In the genomic region with DNA sequence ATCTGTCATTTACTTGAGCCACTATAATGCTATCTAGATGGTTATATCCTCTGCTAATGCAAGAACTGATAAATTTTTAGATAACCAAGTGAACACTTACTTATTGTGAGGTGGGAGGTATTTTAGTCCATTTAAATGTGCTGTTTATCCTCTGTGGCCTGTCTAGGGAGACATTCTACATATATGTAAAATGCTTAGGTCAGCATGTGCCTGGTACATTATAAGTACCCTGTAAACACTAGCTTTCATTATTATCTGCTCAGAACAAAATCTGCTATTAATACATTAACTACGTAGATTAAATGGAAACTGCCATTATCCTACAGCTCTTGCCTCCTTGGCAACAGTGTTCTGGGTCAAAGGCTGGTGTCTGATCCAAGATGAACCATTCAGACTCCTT, we compare ENCODE assay signal across 20 cellular contexts. TPM values are rescaled to one million over a fixed set of nuclear protein-coding genes. Genes with fewer than 3 reads are reported as not detected.
DNase-seq lines count a peak whose midpoint lies in the region; ATAC-seq, FAIRE-seq and TF ChIP-seq lines count a peak whose summit lies in the region.
"Had no signal": no experiment of that assay in that cellular context is flagged by ENCODE, and none has a peak within 500 bp of the region (broad histone marks: within the 10 kb centered on the region; RNA-seq: fewer than 3 reads in every experiment).

No MANE protein-coding gene starts in this region.

- H3K36me3 ChIP-seq in IMR-90 (ENCODE audit: control insufficient read depth, insufficient read depth, low read length) (peaks cover 20% of the 10 kb centered on the region), H1 (ENCODE audit: control insufficient read depth in 2 of 4, insufficient read depth in 4 of 4, low read length in 3 of 4) (peaks cover 9 to 35% (median 18%) of the 10 kb centered on the region in 4 experiments; a peak in 7 of 8 replicates)

- H3K27ac ChIP-seq in A549 (no peak overlapping the region), IMR-90 (ENCODE audit: insufficient read depth, low read length) (no peak overlapping the region), H1 (ENCODE audit: low read depth, low read length) (no peak overlapping the region)

- H2AK9ac ChIP-seq in IMR-90 (replicated peaks; ENCODE audit: low read depth, low read length, poor library complexity) = no peak overlapping the region

- dilution Hi-C loops in IMR-90 (cut with HindIII; ENCODE audit: low sequenced_read_pairs, unreplicated experiment) = no loop called here

- H3K4ac ChIP-seq in IMR-90 (ENCODE audit: low read depth, low read length) (no peak overlapping the region), H1 (replicated peaks; ENCODE audit: insufficient read length, low read depth, low read length) (no peak overlapping the region)

- DNase-seq in A549 (ENCODE audit: low read depth in 1 of 2, low spot score in 1 of 2) (no peak), IMR-90 (no peak), H1 (ENCODE audit: low read depth in 1 of 2, low spot score in 2 of 2) (no peak), WTC11 (ENCODE audit: low spot score) (no peak)
- DNase-seq in stimulated activated CD4-positive, alpha-beta T cell treated with anti-CD3 and anti-CD28 coated beads, Interleukin-2, amount 100 ng/mL, for 48 hours = no peak
- DNase-seq: 8988T; C1 segment of cervical spinal cord; Calu3; CD4-positive, alpha-beta memory T cell; COR-L47; DMS153; DND-41; HFFc6 had no signal

- 100% methylated on average over 1 of the region's 1 CpG for WGBS in A549 (ENCODE audit: missing lambda C conversion rate)
- no CpG with 5 or more reads among the region's 1 CpG for WGBS in IMR-90 (ENCODE audit: extremely low coverage in 2 of 2, insufficient read length in 1 of 2), 2 experiments
- 87% methylated on average over 1 of the region's 1 CpG; no CpG with 5 or more reads in 1 of the 2 experiments for WGBS in H1 (ENCODE audit: extremely low coverage in 1 of 2, insufficient coverage in 1 of 2, insufficient read length in 1 of 2, insufficient replicate concordance in 2 of 2, low coverage in 1 of 2, low lambda C conversion rate in 2 of 2, missing lambda C conversion rate in 1 of 2), 2 experiments

- no peaks in the 10 kb centered on the region for H4K20me1 ChIP-seq in IMR-90 (ENCODE audit: insufficient read depth, low read length)
- H4K20me1 ChIP-seq in H1 (replicated peaks in 1 of 2; ENCODE audit: control insufficient read depth in 1 of 2, insufficient read depth in 2 of 2, low read length in 2 of 2) = peaks cover 0 to 2% of the 10 kb centered on the region in 2 experiments

- no peak overlapping the region for H3K9ac ChIP-seq in IMR-90 (ENCODE audit: low read depth, low read length)
- H3K9ac ChIP-seq in H1 (replicated peaks in 1 of 4; ENCODE audit: extremely low read depth in 1 of 4, low read depth in 3 of 4, low read length in 3 of 4) = no peak overlapping the region

- H3K4me3 Mint-ChIP-seq in WTC11 = no peak overlapping the region
- H3K4me3 Mint-ChIP-seq: CD4-positive, alpha-beta memory T cell; GM23338; HFFc6 had no signal

- H3K23ac ChIP-seq in IMR-90 (ENCODE audit: low read depth, low read length) (no peak overlapping the region), H1 (ENCODE audit: insufficient read length) (no peak overlapping the region)

- H2BK5ac ChIP-seq in IMR-90 (ENCODE audit: low read depth, low read length, poor library complexity, severe bottlenecking) (no peak overlapping the region), H1 (ENCODE audit: low read depth, low read length) (no peak overlapping the region)

- H2AFZ ChIP-seq in IMR-90 (replicated peaks; ENCODE audit: low read length, poor library complexity) = no peak overlapping the region
- no peak overlapping the region for H2AFZ ChIP-seq in H1 (ENCODE audit: low read length)
- H2AFZ ChIP-seq: GM23338 had no signal

- H3K9me1 ChIP-seq in IMR-90 (ENCODE audit: insufficient read depth, low read length) = 0 out of 2 replicates have a peak, but pooled peaks cover 6% of the 10 kb centered on the region

- no peak overlapping the region for H3K4me3 ChIP-seq in A549
- H3K4me3 ChIP-seq in IMR-90 (ENCODE audit: insufficient read depth, low read depth, low read length) = no peak overlapping the region
- no peak overlapping the region for H3K4me3 ChIP-seq in H1 (ENCODE audit: extremely low read depth in 1 of 4, insufficient read depth in 2 of 4, low read depth in 3 of 4, low read length in 4 of 4)
- H3K4me3 ChIP-seq: GM12878, GM23338, HAP-1 had no signal

- TF ChIP-seq CTCF in A549 (IDR thresholded peaks at IDR 0.05) (no peak), IMR-90 (conservative IDR thresholded peaks at IDR 0.05; ENCODE audit: low read depth, low read length) (no peak), H1 (IDR thresholded peaks at IDR 0.05; ENCODE audit: control extremely low read depth in 1 of 3, insufficient read depth in 1 of 3, low read depth in 1 of 3, low read length in 3 of 3) (no peak), WTC11 (IDR thresholded peaks at IDR 0.05) (no peak)

- POLR2A ChIA-PET in A549 (lab: Yijun Ruan, JAX) (no interaction called here), IMR-90 (lab: Charles Lee; ENCODE audit: unreplicated experiment) (no interaction called here), H1 (lab: Charles Lee; ENCODE audit: partially characterized antibody) (no interaction called here), WTC11 (lab: Charles Lee) (interaction anchor here (0.6 kb wide), 1 partner anchor 41 kb away, joined by 4 read pairs; no protein-coding TSS in a partner anchor)

- FAIRE-seq in A549 (lab: Jason Lieb, UNC) (no peak), H1 (lab: Jason Lieb, UNC) (no peak)
- FAIRE-seq: G401.6, GM12878, GM19239, H54 had no signal

- no peaks in the 10 kb centered on the region for H3K9me3 ChIP-seq in A549
- H3K9me3 ChIP-seq in IMR-90 (ENCODE audit: control insufficient read depth, insufficient read depth, low read length) = no peaks in the 10 kb centered on the region
- H3K9me3 ChIP-seq in H1 (ENCODE audit: insufficient read depth in 2 of 2, low read depth in 1 of 2, low read length in 1 of 2) = no peaks in the 10 kb centered on the region
- H3K9me3 ChIP-seq: HAP-1 had no signal

- no peak overlapping the region for H4K5ac ChIP-seq in IMR-90 (ENCODE audit: low read depth, low read length)
- no peak overlapping the region for H4K5ac ChIP-seq in H1 (ENCODE audit: insufficient read length, low read depth, low read length)

- H2AK5ac ChIP-seq in IMR-90 (ENCODE audit: low read depth, low read length) = no peak overlapping the region
- no peak overlapping the region for H2AK5ac ChIP-seq in H1 (ENCODE audit: low read depth, low read length)

- no peak overlapping the region for H3K4me2 ChIP-seq in A549
- no peak overlapping the region for H3K4me2 ChIP-seq in IMR-90 (ENCODE audit: low read depth, low read length)
- H3K4me2 ChIP-seq in H1 (ENCODE audit: insufficient read depth in 1 of 2, low read depth in 2 of 2, low read length in 2 of 2) = no peak overlapping the region
- H3K4me2 ChIP-seq: GM23338 had no signal

- no peak for TF ChIP-seq EP300 in A549 (IDR thresholded peaks at IDR 0.05)
- no peak for TF ChIP-seq EP300 in H1 (IDR thresholded peaks at IDR 0.05; ENCODE audit: borderline replicate concordance in 1 of 2, low read depth in 2 of 2, low read length in 2 of 2)

- H2BK120ac ChIP-seq in IMR-90 (ENCODE audit: low read depth, low read length) = no peak overlapping the region
- no peak overlapping the region for H2BK120ac ChIP-seq in H1 (replicated peaks; ENCODE audit: low read depth, low read length)

- in situ Hi-C loops in IMR-90 (cut with MboI; ENCODE audit: low sequenced_read_pairs) = no loop called here

- H3K27me3 ChIP-seq in IMR-90 (ENCODE audit: control insufficient read depth, insufficient read depth, low read length) = no peaks in the 10 kb centered on the region
- no peaks in the 10 kb centered on the region for H3K27me3 ChIP-seq in H1 (replicated peaks in 1 of 4; ENCODE audit: control insufficient read depth in 3 of 4, extremely low read depth in 1 of 4, insufficient read depth in 3 of 4, low read length in 3 of 4)

- H3K4me1 ChIP-seq in A549 (no peaks in the 10 kb centered on the region), IMR-90 (ENCODE audit: control insufficient read depth, insufficient read depth, low read length) (peaks cover 3% of the 10 kb centered on the region; the same call in 1 of the 2 replicates), H1 (replicated peaks in 1 of 4; ENCODE audit: control insufficient read depth in 3 of 4, insufficient read depth in 4 of 4, low read length in 3 of 4) (no peaks in the 10 kb centered on the region)
- H3K4me1 ChIP-seq: HAP-1 had no signal

- no peaks in the 10 kb centered on the region for H3K79me2 ChIP-seq in H1 (ENCODE audit: control insufficient read depth in 1 of 2, insufficient read depth in 2 of 2, low read length in 2 of 2)

- H4K91ac ChIP-seq in IMR-90 (ENCODE audit: insufficient read depth, low read depth, low read length) (no peak overlapping the region), H1 (replicated peaks; ENCODE audit: insufficient read length, low read length) (no peak overlapping the region)

- H3K79me1 ChIP-seq in IMR-90 (ENCODE audit: low read depth in 1 of 2, low read length in 2 of 2) = peaks cover 0 to 8% of the 10 kb centered on the region in 2 experiments; a peak in 3 of 4 replicates
- H3K79me1 ChIP-seq in H1 (ENCODE audit: low read depth, low read length) = no peaks in the 10 kb centered on the region

- H3K9me3 Mint-ChIP-seq in WTC11 = no peaks in the 10 kb centered on the region
- H3K9me3 Mint-ChIP-seq: CD4-positive, alpha-beta memory T cell; GM23338; HFFc6 had no signal

- no peak overlapping the region for H3K18ac ChIP-seq in IMR-90 (ENCODE audit: low read depth, low read length)
- no peak overlapping the region for H3K18ac ChIP-seq in H1 (ENCODE audit: extremely low read depth, low read length)

- H3K36me3 Mint-ChIP-seq in WTC11 = peaks cover 35% of the 10 kb centered on the region

- H3K56ac ChIP-seq in IMR-90 (ENCODE audit: extremely low read depth, insufficient read depth, low read length) (no peak overlapping the region), H1 (replicated peaks; ENCODE audit: insufficient read length, low read depth, low read length) (no peak overlapping the region)

- no peak for ATAC-seq in A549
- no peak for ATAC-seq in IMR-90 (ENCODE audit: low read depth)
- no peak for ATAC-seq in GM19395 (IDR thresholded peaks at IDR 0.05; ENCODE audit: unreplicated experiment)
- ATAC-seq in WTC11 = no peak
- ATAC-seq: GM12878, GM23338 had no signal

- CTCF ChIA-PET in A549 (lab: Yijun Ruan, JAX) (no interaction called here), IMR-90 (lab: Yijun Ruan, JAX) (no interaction called here), H1 (lab: Charles Lee; ENCODE audit: partially characterized antibody) (no interaction called here), WTC11 (lab: Charles Lee) (no interaction called here)

- no TSS peak for BruUV-seq in IMR-90 (replicated peaks; lab: Mats Ljungman, UMichigan)

- H3K27me3 Mint-ChIP-seq in WTC11 (ENCODE audit: low read depth) = no peaks in the 10 kb centered on the region
- H3K27me3 Mint-ChIP-seq: CD4-positive, alpha-beta memory T cell had no signal

- intact Hi-C loops in IMR-90 (cut with micrococcal nuclease) = no loop called here

- H3K27ac Mint-ChIP-seq in WTC11 = no peak overlapping the region
- H3K27ac Mint-ChIP-seq: GM23338, HFFc6 had no signal

- no peaks in the 10 kb centered on the region for H3K23me2 ChIP-seq in H1 (ENCODE audit: low read depth, low read length)

- no peak overlapping the region for H2BK12ac ChIP-seq in H1 (ENCODE audit: low read depth, low read length)

- H3K14ac ChIP-seq in IMR-90 (replicated peaks; ENCODE audit: low read depth, low read length) (no peak overlapping the region), H1 (ENCODE audit: insufficient read length) (no peak overlapping the region)

- TF ChIP-seq RAD21 in A549 (conservative IDR thresholded peaks at IDR 0.05 in 1 of 2, IDR thresholded peaks at IDR 0.05 in 1 of 2) (no peak), IMR-90 (IDR thresholded peaks at IDR 0.05; ENCODE audit: low read length) (no peak), H1 (IDR thresholded peaks at IDR 0.05 in 1 of 2, conservative IDR thresholded peaks at IDR 0.05 in 1 of 2; ENCODE audit: low read depth in 2 of 2, low read length in 2 of 2) (no peak)

- H2BK20ac ChIP-seq in IMR-90 (ENCODE audit: low read depth, low read length) (no peak overlapping the region), H1 (ENCODE audit: low read length) (no peak overlapping the region)

- H3K4me1 Mint-ChIP-seq in WTC11 = no peaks in the 10 kb centered on the region
- H3K4me1 Mint-ChIP-seq: GM23338 had no signal

- H2BK15ac ChIP-seq in IMR-90 (ENCODE audit: low read depth, low read length) (no peak overlapping the region), H1 (ENCODE audit: low read length) (no peak overlapping the region)

- TF ChIP-seq POLR2A in A549 (IDR thresholded peaks at IDR 0.05; ENCODE audit: low read length) = no peak
- no peak for TF ChIP-seq POLR2A in IMR-90 (IDR thresholded peaks at IDR 0.05; ENCODE audit: low read depth, low read length)
- TF ChIP-seq POLR2A in H1 (IDR thresholded peaks at IDR 0.05; ENCODE audit: control extremely low read depth in 1 of 2, low read depth in 2 of 2, low read length in 2 of 2) = no peak

- H4K8ac ChIP-seq in IMR-90 (ENCODE audit: low read depth in 2 of 2, low read length in 2 of 2) (no peak overlapping the region), H1 (ENCODE audit: extremely low read depth, insufficient read depth, low read length) (no peak overlapping the region)

RNA-seq across cellular contexts. Expression of a gene that starts 41.8 kb away (rescaled TPM):
- polyA plus RNA-seq in A549 (2011; rRNA removed) (2.5 and 4.3 TPM in 2 replicates), A549 (2017; fragmentation: RNase III; extraction: RNeasy Plus Mini Kit Qiagen cat#74134 plus additional on column Dnase treatment) (6.1 to 6.2 TPM (median 6.1 TPM) in 3 replicates), IMR-90 (2012; rRNA removed) (14.7 and 15.3 TPM in 2 replicates), H1 (2011; rRNA removed) (4.3 and 4.5 TPM in 2 replicates)
- polyA plus RNA-seq in A549 (2012; cell fraction: cytosol; rRNA removed) = 2.2 and 3.1 TPM in 2 replicates
- polyA plus RNA-seq in A549 (2012; cell fraction: nucleus; rRNA removed) = 15.6 and 17.5 TPM in 2 replicates
- 12.4 and 18.0 TPM in 2 replicates for polyA minus RNA-seq in A549 (2011; rRNA and poly(A)+ RNA removed)
- total RNA-seq in IMR-90 (2012; rRNA removed) (10.3 and 12.5 TPM in 2 replicates), WTC11 (2021) (11.0 to 14.5 TPM (median 12.9 TPM) in 3 replicates)
- 4.8 and 6.1 TPM in 2 replicates for polyA plus RNA-seq in IMR-90 (2012; cell fraction: cytosol; rRNA removed)
- 40.6 and 67.6 TPM in 2 replicates for polyA plus RNA-seq in IMR-90 (2012; cell fraction: nucleus; rRNA removed; ENCODE audit: low replicate concordance)
- 10.9 and 11.3 TPM in 2 replicates for total RNA-seq in H1 (2021; fragmentation: NEBNext Ultra II Directional; extraction: Animal tissue kit (Norgen Biotek cat#: 25700))
- polyA plus RNA-seq in H1 (2011; cell fraction: cytosol; rRNA removed) = 4.2 TPM
- 28.6 TPM for polyA plus RNA-seq in H1 (2011; cell fraction: nucleus; rRNA removed)
- polyA plus RNA-seq in H1 (2012, experiment 1 of 2) = 9.8 to 11.6 TPM (median 10.2 TPM) in 4 replicates
- 5.2 TPM for polyA plus RNA-seq in H1 (2012, experiment 2 of 2)
- polyA plus RNA-seq in H1 (2013, experiment 1 of 2) = 3.7 TPM
- 3.4 TPM for polyA plus RNA-seq in H1 (2013, experiment 2 of 2)
- polyA minus RNA-seq in H1 (2011; rRNA and poly(A)+ RNA removed) = 12.4 and 24.5 TPM in 2 replicates
- polyA minus RNA-seq in H1 (2011; cell fraction: cytosol; rRNA and poly(A)+ RNA removed) = 6.2 TPM
- polyA minus RNA-seq in H1 (2011; cell fraction: nucleus; rRNA and poly(A)+ RNA removed) = 36.4 TPM
